10 cellular contexts compared by ENCODE assay signal in genomic region chr2:66929632-66930385, GRCh38.
DNase-seq lines count a peak whose midpoint lies in the region; ATAC-seq, FAIRE-seq and TF ChIP-seq lines count a peak whose summit lies in the region.
"Had no signal": no experiment of that assay in that cellular context is flagged by ENCODE, and none has a peak within 500 bp of the region (broad histone marks: within the 10 kb centered on the region; RNA-seq: fewer than 3 reads in every experiment).

No MANE protein-coding gene starts in this region.

- DNase-seq in HPDE6-E6E7 (ENCODE audit: extremely low spot score) (peak; percentile 12), breast epithelium (ENCODE audit: low spot score in 2 of 2) (peak; percentile 68 to 70), kidney (peak; percentile 81), testis (peak; percentile 86), GM12892 (ENCODE audit: insufficient read length) (no peak), occipital lobe (lab: John Stamatoyannopoulos, UW) (no peak)
- DNase-seq: activated CD4-positive, alpha-beta T cell treated with anti-CD3 and anti-CD28 coated beads, Interleukin-2, amount 50 U/mL, for 1 hour had no signal

- H3K36me3 ChIP-seq in breast epithelium: no peaks in the 10 kb centered on the region
- H3K36me3 ChIP-seq in kidney (ENCODE audit: control insufficient read depth in 1 of 2, insufficient read depth in 2 of 2, low read length in 2 of 2): no peaks in the 10 kb centered on the region
- no peaks in the 10 kb centered on the region for H3K36me3 ChIP-seq in testis (ENCODE audit: low read depth, missing control alignments)

- no peaks in the 10 kb centered on the region for H3K27me3 ChIP-seq in breast epithelium
- H3K27me3 ChIP-seq in testis: no peaks in the 10 kb centered on the region

- TF ChIP-seq POLR2A in breast epithelium (IDR thresholded peaks at IDR 0.05) (no peak), testis (IDR thresholded peaks at IDR 0.05) (no peak), GM12892 (IDR thresholded peaks at IDR 0.05; ENCODE audit: low read depth, low read length) (no peak)

- intact Hi-C loops in breast epithelium (cut with DNase I; ENCODE audit: low total_unique reads): no loop called here
- intact Hi-C loops in kidney (cut with DNase I): no loop called here
- intact Hi-C loops in testis (cut with DNase I; ENCODE audit: low total_unique reads): no loop called here

- TF ChIP-seq CTCF in breast epithelium (IDR thresholded peaks at IDR 0.05) (no peak), kidney (IDR thresholded peaks at IDR 0.05; ENCODE audit: borderline replicate concordance, extremely low read depth, insufficient read depth) (no peak), testis (IDR thresholded peaks at IDR 0.05) (no peak)

- no peaks in the 10 kb centered on the region for H3K9me3 ChIP-seq in breast epithelium
- H3K9me3 ChIP-seq in kidney (ENCODE audit: control insufficient read depth in 1 of 2, low read length in 2 of 2): no peaks in the 10 kb centered on the region
- H3K9me3 ChIP-seq in testis: no peaks in the 10 kb centered on the region

- H3K9ac ChIP-seq in kidney (ENCODE audit: low read length in 2 of 2): no peak overlapping the region
- H3K9ac ChIP-seq: KMS-11 had no signal

- H3K4me1 ChIP-seq in breast epithelium (no peaks in the 10 kb centered on the region), kidney (ENCODE audit: control insufficient read depth in 1 of 2, insufficient read depth in 1 of 2, low read depth in 1 of 2, low read length in 2 of 2) (peaks cover 2 to 17% of the 10 kb centered on the region in 2 donors), testis (no peaks in the 10 kb centered on the region)

- H3K27ac ChIP-seq in breast epithelium: peak overlapping the region in 1 of 2 donors; percentile 26
- no peak overlapping the region for H3K27ac ChIP-seq in kidney (ENCODE audit: low read depth in 2 of 2, low read length in 2 of 2)
- H3K27ac ChIP-seq in testis: no peak overlapping the region
- H3K27ac ChIP-seq: KMS-11 had no signal

- FAIRE-seq in kidney (lab: Jason Lieb, UNC) (no peak), GM12892 (lab: Jason Lieb, UNC) (no peak)

- H3K4me3 ChIP-seq in breast epithelium (peak overlapping the region in 1 of 3 donors; percentile 11), kidney (ENCODE audit: low read length in 2 of 2) (peak overlapping the region in 1 of 2 donors; percentile 5), testis (no peak overlapping the region)

- ATAC-seq in HG02852 (IDR thresholded peaks at IDR 0.05; ENCODE audit: unreplicated experiment) (no peak), HG02610 (IDR thresholded peaks at IDR 0.05; ENCODE audit: unreplicated experiment) (no peak)

- 45 to 53% methylated on average over 8 of the region's 8 CpGs for WGBS in testis, 2 donors

Comparison
In these comparisons a context has a peak if more than half of its experiments do, and no peak if none do; other contexts are left out.
1. DNase-seq: peak in HPDE6-E6E7 (single experiment), breast epithelium (2 of 2), kidney (single experiment) and testis (single experiment); none in GM12892 (single experiment) and occipital lobe (single experiment).